ENCODE assay signal across 1 cellular context in the genomic region with DNA sequence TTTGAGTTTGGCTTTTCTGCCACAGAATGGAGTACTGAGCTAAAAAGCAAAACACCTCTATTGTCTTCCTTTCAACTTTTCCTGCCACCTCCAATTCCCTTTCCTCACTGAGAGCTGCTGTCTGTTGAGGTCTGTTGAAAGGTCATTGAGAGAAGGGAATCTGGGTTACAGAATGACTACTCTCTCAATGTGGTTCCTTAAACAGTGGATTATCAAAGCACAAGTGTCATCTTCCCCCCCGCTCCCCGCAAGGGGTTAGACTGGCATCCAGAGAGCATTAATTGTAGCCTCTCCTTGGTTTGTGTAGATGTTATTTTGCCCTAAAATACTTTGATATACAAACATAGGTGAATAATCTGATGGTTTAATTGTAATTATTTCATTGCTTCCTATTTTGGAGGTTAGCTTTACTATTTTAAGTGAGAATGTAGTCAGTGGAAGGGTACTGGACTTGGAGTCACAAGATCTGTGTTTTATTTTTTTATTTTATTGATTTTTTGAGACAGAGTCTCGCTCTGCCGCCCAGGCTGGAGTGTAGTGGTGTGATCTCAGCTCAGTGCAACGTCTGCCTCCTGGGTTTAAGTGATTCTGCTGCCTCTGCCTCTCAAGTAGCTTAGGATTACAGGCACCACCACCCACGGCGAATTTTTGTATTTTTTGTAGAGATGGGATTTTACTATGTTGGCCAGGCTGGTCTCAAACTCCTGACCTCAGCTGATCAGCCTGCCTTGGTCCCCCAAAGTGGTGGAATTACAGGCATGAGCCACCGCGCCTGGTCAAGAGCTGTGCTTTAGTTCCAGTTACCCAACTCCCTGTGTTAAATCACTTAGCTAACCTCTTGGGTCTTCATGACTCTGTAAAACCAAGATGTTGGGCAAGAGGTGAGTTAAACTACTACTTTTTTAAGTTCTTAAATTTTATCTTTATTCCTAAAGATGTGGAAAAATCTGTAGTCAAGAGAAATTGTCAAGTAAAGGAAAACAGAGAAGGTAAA.
TF ChIP-seq lines count a peak whose summit lies in the region.

No MANE protein-coding gene starts in this region.

TF ChIP-seq in HEK293, 187 proteins besides CTCF, POLR2A, EP300 and RAD21 (continued from another document):
- TF ChIP-seq PATZ1 (tag by site-specific recombination; IDR thresholded peaks at IDR 0.05) (no peak), MYNN (tag by site-specific recombination; IDR thresholded peaks at IDR 0.05; ENCODE audit: borderline replicate concordance) (no peak), ZNF626 (tag by site-specific recombination; IDR thresholded peaks at IDR 0.05) (no peak), GFI1B (tag by site-specific recombination; IDR thresholded peaks at IDR 0.05) (no peak), ZNF140 (tag by site-specific recombination; IDR thresholded peaks at IDR 0.05) (no peak), ZFP37 (tag by site-specific recombination; IDR thresholded peaks at IDR 0.05) (0 out of 2 replicates have a peak, but pooled peaks have one; percentile 36), ZNF571 (tag by site-specific recombination; IDR thresholded peaks at IDR 0.05) (no peak), SCRT1 (tag by site-specific recombination; IDR thresholded peaks at IDR 0.05; ENCODE audit: borderline replicate concordance) (no peak), YY1 (tag by site-specific recombination; IDR thresholded peaks at IDR 0.05) (no peak), ZNF449 (tag by site-specific recombination; IDR thresholded peaks at IDR 0.05) (no peak), SP7 (tag by site-specific recombination; IDR thresholded peaks at IDR 0.05) (peak; percentile 23; the same call in 1 of the 2 replicates), TRIM28 (IDR thresholded peaks at IDR 0.05; ENCODE audit: borderline replicate concordance, low read length) (peak; percentile 47; the same call in 1 of the 2 replicates), ZNF266 (tag by site-specific recombination; IDR thresholded peaks at IDR 0.05; ENCODE audit: low read depth) (no peak), ZNF121 (tag by site-specific recombination; IDR thresholded peaks at IDR 0.05) (0 out of 2 replicates have a peak, but pooled peaks have one; percentile 42)
- TF ChIP-seq, protein P1, sequence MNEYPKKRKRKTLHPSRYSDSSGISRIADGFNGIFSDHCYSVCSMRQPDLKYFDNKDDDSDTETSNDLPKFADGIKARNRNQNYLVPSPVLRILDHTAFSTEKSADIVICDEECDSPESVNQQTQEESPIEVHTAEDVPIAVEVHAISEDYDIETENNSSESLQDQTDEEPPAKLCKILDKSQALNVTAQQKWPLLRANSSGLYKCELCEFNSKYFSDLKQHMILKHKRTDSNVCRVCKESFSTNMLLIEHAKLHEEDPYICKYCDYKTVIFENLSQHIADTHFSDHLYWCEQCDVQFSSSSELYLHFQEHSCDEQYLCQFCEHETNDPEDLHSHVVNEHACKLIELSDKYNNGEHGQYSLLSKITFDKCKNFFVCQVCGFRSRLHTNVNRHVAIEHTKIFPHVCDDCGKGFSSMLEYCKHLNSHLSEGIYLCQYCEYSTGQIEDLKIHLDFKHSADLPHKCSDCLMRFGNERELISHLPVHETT (tag by site-specific recombination; IDR thresholded peaks at IDR 0.05): no peak
- TF ChIP-seq, protein P2, sequence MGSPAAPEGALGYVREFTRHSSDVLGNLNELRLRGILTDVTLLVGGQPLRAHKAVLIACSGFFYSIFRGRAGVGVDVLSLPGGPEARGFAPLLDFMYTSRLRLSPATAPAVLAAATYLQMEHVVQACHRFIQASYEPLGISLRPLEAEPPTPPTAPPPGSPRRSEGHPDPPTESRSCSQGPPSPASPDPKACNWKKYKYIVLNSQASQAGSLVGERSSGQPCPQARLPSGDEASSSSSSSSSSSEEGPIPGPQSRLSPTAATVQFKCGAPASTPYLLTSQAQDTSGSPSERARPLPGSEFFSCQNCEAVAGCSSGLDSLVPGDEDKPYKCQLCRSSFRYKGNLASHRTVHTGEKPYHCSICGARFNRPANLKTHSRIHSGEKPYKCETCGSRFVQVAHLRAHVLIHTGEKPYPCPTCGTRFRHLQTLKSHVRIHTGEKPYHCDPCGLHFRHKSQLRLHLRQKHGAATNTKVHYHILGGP (tag by site-specific recombination; IDR thresholded peaks at IDR 0.05): no peak
- TF ChIP-seq, protein P3, sequence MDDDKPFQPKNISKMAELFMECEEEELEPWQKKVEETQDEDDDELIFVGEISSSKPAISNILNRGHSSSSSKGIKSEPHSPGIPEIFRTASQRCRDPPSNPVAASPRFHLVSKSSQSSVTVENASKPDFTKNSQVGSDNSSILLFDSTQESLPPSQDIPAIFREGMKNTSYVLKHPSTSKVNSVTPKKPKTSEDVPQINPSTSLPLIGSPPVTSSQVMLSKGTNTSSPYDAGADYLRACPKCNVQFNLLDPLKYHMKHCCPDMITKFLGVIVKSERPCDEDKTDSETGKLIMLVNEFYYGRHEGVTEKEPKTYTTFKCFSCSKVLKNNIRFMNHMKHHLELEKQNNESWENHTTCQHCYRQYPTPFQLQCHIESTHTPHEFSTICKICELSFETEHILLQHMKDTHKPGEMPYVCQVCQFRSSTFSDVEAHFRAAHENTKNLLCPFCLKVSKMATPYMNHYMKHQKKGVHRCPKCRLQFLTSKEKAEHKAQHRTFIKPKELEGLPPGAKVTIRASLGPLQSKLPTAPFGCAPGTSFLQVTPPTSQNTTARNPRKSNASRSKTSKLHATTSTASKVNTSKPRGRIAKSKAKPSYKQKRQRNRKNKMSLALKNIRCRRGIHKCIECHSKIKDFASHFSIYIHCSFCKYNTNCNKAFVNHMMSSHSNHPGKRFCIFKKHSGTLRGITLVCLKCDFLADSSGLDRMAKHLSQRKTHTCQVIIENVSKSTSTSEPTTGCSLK (tag by site-specific recombination; IDR thresholded peaks at IDR 0.05): no peak
